8 cellular contexts compared by ENCODE assay signal in the genomic region with DNA sequence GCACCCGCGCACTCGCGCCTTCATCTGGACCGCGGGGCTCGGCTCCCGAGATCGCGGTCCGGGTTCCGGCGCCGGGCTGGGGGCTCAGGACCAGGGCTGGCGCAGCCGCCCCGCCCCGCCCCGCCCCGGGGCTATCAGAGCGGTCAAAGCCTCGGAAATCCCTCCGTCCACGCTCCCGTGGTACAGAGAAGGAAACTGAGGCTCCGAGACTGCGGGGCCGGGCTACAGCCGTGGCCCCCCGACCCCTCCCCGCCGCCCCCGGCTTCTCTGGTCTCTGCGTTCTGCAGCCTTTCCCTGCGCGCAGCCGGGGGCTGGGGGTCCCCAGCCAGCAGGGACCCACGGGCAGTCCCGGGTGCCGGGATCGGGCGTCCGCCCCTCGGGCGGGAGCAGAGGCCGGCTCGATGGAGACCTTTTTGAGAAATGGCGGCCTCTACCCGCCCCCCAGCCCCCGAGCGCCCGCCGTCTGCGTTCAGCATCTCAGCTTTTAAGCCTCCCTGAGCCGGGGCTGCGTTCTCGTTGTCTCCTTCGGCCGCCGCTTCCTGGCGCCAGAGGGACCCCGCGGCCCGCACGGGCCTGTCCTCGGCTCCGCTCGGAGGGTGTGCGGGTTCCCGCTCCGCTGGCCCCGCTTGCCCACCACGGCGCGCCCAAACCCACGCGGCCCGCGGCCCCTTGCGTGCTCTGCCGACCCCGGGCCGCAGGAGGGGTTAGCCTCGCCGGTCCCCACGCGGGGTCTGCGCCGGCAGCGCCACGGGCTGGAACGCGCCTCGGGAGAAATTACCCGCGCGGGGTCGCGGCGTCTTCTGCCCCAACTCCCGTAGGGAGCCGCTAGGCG. TPM values are rescaled to one million over a fixed set of nuclear protein-coding genes. Genes with fewer than 3 reads are reported as not detected.
DNase-seq lines count a peak whose midpoint lies in the region; ATAC-seq and TF ChIP-seq lines count a peak whose summit lies in the region.

No MANE protein-coding gene starts in this region.

- H3K79me2 ChIP-seq in OCI-LY7 (ENCODE audit: insufficient read depth, low read depth, low read length): no peaks in the 10 kb centered on the region

- peak overlapping the region in 1 of 2 donors; percentile 16 for H3K4me3 Mint-ChIP-seq in stimulated activated naive B cell treated with anti-CD40 and anti-IgM and Interleukin-4, amounts not matched to agents 10 μg/mL and 1 μg/mL and 100 μg/mL, for 72 hours

- no peaks in the 10 kb centered on the region for H3K9me3 Mint-ChIP-seq in stimulated activated naive B cell treated with anti-CD40 and anti-IgM and Interleukin-4, amounts not matched to agents 10 μg/mL and 1 μg/mL and 100 μg/mL, for 72 hours

- DNase-seq in Daoy (ENCODE audit: low read depth) (peak; percentile 58), NCI-H2171 treated with DMSO at 0.1 percent for 48 hours (lab: John Stamatoyannopoulos, UW) (peak; percentile 56), amniotic epithelial cell (ENCODE audit: low read depth) (peak; percentile 27), iris pigment epithelial cell (ENCODE audit: low read depth) (peak; percentile 48), OCI-LY7 (ENCODE audit: low spot score) (no peak)
- DNase-seq in stimulated activated naive B cell treated with anti-CD40 and anti-IgM and Interleukin-4, amounts not matched to agents 10 μg/mL and 1 μg/mL and 100 μg/mL, for 72 hours: no peak

- H3K4me3 ChIP-seq in OCI-LY7 (ENCODE audit: low read depth, low read length, poor library complexity, severe bottlenecking): no peak overlapping the region

- ATAC-seq in stimulated activated naive B cell treated with anti-CD40 and anti-IgM and Interleukin-4, amounts not matched to agents 10 μg/mL and 1 μg/mL and 100 μg/mL, for 72 hours (replicated peaks): peak; percentile 41 to 46
- ATAC-seq in HG03039 (IDR thresholded peaks at IDR 0.05; ENCODE audit: unreplicated experiment) (no peak), HG03175 (IDR thresholded peaks at IDR 0.05; ENCODE audit: unreplicated experiment) (no peak)

- POLR2A ChIA-PET in OCI-LY7 (lab: Charles Lee): no interaction called here

- H3K36me3 ChIP-seq in OCI-LY7 (ENCODE audit: insufficient read depth, low read length): no peaks in the 10 kb centered on the region

- no peaks in the 10 kb centered on the region for H4K20me1 ChIP-seq in OCI-LY7 (ENCODE audit: insufficient read depth, low read length)

- no peaks in the 10 kb centered on the region for H3K9me2 ChIP-seq in OCI-LY7 (ENCODE audit: insufficient read depth, low read length)

- no peak for TF ChIP-seq CTCF in OCI-LY7 (conservative IDR thresholded peaks at IDR 0.05; ENCODE audit: low read length)

- CTCF ChIA-PET in OCI-LY7 (lab: Charles Lee; ENCODE audit: unreplicated experiment): no interaction called here

- intact Hi-C loops in OCI-LY7 (cut with micrococcal nuclease; ENCODE audit: unreplicated experiment): no loop called here

- H3K36me3 Mint-ChIP-seq in stimulated activated naive B cell treated with anti-CD40 and anti-IgM and Interleukin-4, amounts not matched to agents 10 μg/mL and 1 μg/mL and 100 μg/mL, for 72 hours: no peaks in the 10 kb centered on the region

- BruUV-seq in OCI-LY7 (replicated peaks; lab: Mats Ljungman, UMichigan): no TSS peak

- no peak overlapping the region for H2AFZ ChIP-seq in OCI-LY7 (ENCODE audit: low read length)

- no peak overlapping the region for H3K4me2 ChIP-seq in OCI-LY7 (ENCODE audit: low read length)

- H3K4me1 ChIP-seq in OCI-LY7 (ENCODE audit: insufficient read depth, low read length, poor library complexity, severe bottlenecking): peaks cover 18% of the 10 kb centered on the region

- H3K4me1 Mint-ChIP-seq in stimulated activated naive B cell treated with anti-CD40 and anti-IgM and Interleukin-4, amounts not matched to agents 10 μg/mL and 1 μg/mL and 100 μg/mL, for 72 hours: peaks cover 14 to 38% of the 10 kb centered on the region in 2 donors

- H3K27ac Mint-ChIP-seq in stimulated activated naive B cell treated with anti-CD40 and anti-IgM and Interleukin-4, amounts not matched to agents 10 μg/mL and 1 μg/mL and 100 μg/mL, for 72 hours: no peak overlapping the region

- peaks cover 65 to 73% of the 10 kb centered on the region in 2 donors for H3K27me3 Mint-ChIP-seq in stimulated activated naive B cell treated with anti-CD40 and anti-IgM and Interleukin-4, amounts not matched to agents 10 μg/mL and 1 μg/mL and 100 μg/mL, for 72 hours

- H3K9me3 ChIP-seq in OCI-LY7 (ENCODE audit: low read length): no peaks in the 10 kb centered on the region

- no peak overlapping the region for H3K27ac ChIP-seq in OCI-LY7 (ENCODE audit: low read depth, low read length, poor library complexity, severe bottlenecking)

RNA-seq across cellular contexts. Expression of gene NPTX1, which starts 1.5 kb away (rescaled TPM):
- total RNA-seq in Daoy (2014; rRNA removed; shearing (Covaris generic)): 0.11 TPM in 1 of 2 replicates, not detected in the other
- 0.22 TPM in 1 of 2 replicates, not detected in the other for total RNA-seq in OCI-LY7 (2014; rRNA removed; shearing (Covaris generic))
- not detected in 2 replicates for total RNA-seq in OCI-LY7 (2022)

Comparison
In these comparisons a context has a peak if more than half of its experiments do, and no peak if none do; other contexts are left out.
1. DNase-seq: peak in Daoy (single experiment), NCI-H2171 treated with DMSO at 0.1 percent for 48 hours (single experiment), amniotic epithelial cell (single experiment) and iris pigment epithelial cell (single experiment); none in stimulated activated naive B cell treated with anti-CD40 and anti-IgM and Interleukin-4, amounts not matched to agents 10 μg/mL and 1 μg/mL and 100 μg/mL, for 72 hours (single experiment) and OCI-LY7 (single experiment).
2. ATAC-seq: peak in stimulated activated naive B cell treated with anti-CD40 and anti-IgM and Interleukin-4, amounts not matched to agents 10 μg/mL and 1 μg/mL and 100 μg/mL, for 72 hours (2 of 2); none in HG03039 (single experiment) and HG03175 (single experiment).